In the genomic region with DNA sequence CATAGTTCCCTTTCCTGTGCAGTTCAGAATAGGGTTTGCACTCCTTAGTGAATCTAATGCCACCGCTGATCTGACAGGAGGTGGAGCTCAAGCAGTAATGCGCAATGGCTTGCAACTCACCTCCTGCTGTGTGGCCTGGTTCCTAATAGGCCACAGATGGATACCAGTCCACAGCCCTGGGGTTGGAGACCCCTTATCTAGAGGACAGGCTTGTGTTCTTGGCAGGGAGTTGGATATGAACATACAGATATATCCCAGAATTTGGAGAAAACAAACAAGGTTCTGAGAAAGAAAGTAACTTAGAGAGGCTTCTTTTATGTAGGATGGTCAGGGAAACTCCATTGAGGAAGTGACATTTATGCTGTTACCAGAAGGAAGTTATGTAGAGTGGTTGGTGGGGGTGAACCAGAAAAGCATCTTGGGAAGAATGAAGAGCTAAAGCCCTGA, we compare ENCODE assay signal across 11 cellular contexts. TPM values are rescaled to one million over a fixed set of nuclear protein-coding genes. Genes with fewer than 3 reads are reported as not detected.
DNase-seq lines count a peak whose midpoint lies in the region; ATAC-seq, FAIRE-seq and TF ChIP-seq lines count a peak whose summit lies in the region.
"Had no signal": no experiment of that assay in that cellular context is flagged by ENCODE, and none has a peak within 500 bp of the region (broad histone marks: within the 10 kb centered on the region; RNA-seq: fewer than 3 reads in every experiment).

No MANE protein-coding gene starts in this region.

- H3F3A ChIP-seq in neural progenitor cell (ENCODE audit: low read depth) = no peaks in the 10 kb centered on the region

- H3K4me1 Mint-ChIP-seq in neural progenitor cell (no peaks in the 10 kb centered on the region), mesothelial cell of epicardium (no peaks in the 10 kb centered on the region)

- DNase-seq in GM12891 (ENCODE audit: insufficient read length, low spot score) (no peak), UCSD-AML1 (lab: John Stamatoyannopoulos, UW; ENCODE audit: unreplicated experiment) (peak; percentile 15), neural progenitor cell (ENCODE audit: low spot score) (no peak), neuronal stem cell (ENCODE audit: low spot score) (no peak), mesothelial cell of epicardium (ENCODE audit: low spot score in 2 of 2, unreplicated experiment in 2 of 2) (no peak)
- DNase-seq: DMS79, IMR-90, NCI-H446 treated with DMSO at 0.1 percent for 48 hours had no signal

- H3K4me3 Mint-ChIP-seq in neural progenitor cell (no peak overlapping the region), mesothelial cell of epicardium (no peak overlapping the region)

- no peak for FAIRE-seq in GM12891 (lab: Jason Lieb, UNC)

- no peak overlapping the region for H2AK5ac ChIP-seq in neuronal stem cell (ENCODE audit: low read depth, low read length)

- no peak overlapping the region for H3K27ac Mint-ChIP-seq in neural progenitor cell
- no peak overlapping the region for H3K27ac Mint-ChIP-seq in mesothelial cell of epicardium

- no peaks in the 10 kb centered on the region for H3K79me1 ChIP-seq in neuronal stem cell (ENCODE audit: low read depth, low read length)

- H3K27me3 ChIP-seq in neural progenitor cell (no peaks in the 10 kb centered on the region), neuronal stem cell (ENCODE audit: control insufficient read depth in 3 of 3, insufficient read depth in 3 of 3, low read depth in 1 of 3, low read length in 3 of 3) (no peaks in the 10 kb centered on the region)
- H3K27me3 ChIP-seq: esophagus muscularis mucosa had no signal

- WGBS in neuronal stem cell (ENCODE audit: extremely low coverage in 2 of 2, insufficient read length in 2 of 2, insufficient replicate concordance in 1 of 2), 2 donors = no CpG with 5 or more reads among the region's 2 CpGs

- H2AFZ ChIP-seq in neural progenitor cell (replicated peaks) (peak overlapping the region; percentile 9), neuronal stem cell (ENCODE audit: low read length) (no peak overlapping the region)

- no peaks in the 10 kb centered on the region for H3K79me2 ChIP-seq in neural progenitor cell (ENCODE audit: low read depth)

- H2BK15ac ChIP-seq in neuronal stem cell (ENCODE audit: low read length) = no peak overlapping the region

- H3K4me1 ChIP-seq in neural progenitor cell (no peaks in the 10 kb centered on the region), neuronal stem cell (ENCODE audit: control insufficient read depth in 2 of 2, insufficient read depth in 1 of 2, low read depth in 1 of 2, low read length in 2 of 2) (peaks cover 0 to 1% of the 10 kb centered on the region in 2 donors)
- H3K4me1 ChIP-seq: esophagus muscularis mucosa had no signal

- no peaks in the 10 kb centered on the region for H3K9me3 Mint-ChIP-seq in neural progenitor cell
- peaks cover 5% of the 10 kb centered on the region for H3K9me3 Mint-ChIP-seq in mesothelial cell of epicardium

- H3K27me3 Mint-ChIP-seq in neural progenitor cell (ENCODE audit: insufficient read depth, low read depth) (no peaks in the 10 kb centered on the region), mesothelial cell of epicardium (ENCODE audit: low read depth) (no peaks in the 10 kb centered on the region)

- no peak overlapping the region for H3K14ac ChIP-seq in neuronal stem cell (ENCODE audit: low read length)

- no peak overlapping the region for H4K8ac ChIP-seq in neuronal stem cell (ENCODE audit: low read depth, low read length)

- no peaks in the 10 kb centered on the region for H4K20me1 ChIP-seq in neural progenitor cell (ENCODE audit: low read depth)

- no peak overlapping the region for H3K23ac ChIP-seq in neuronal stem cell (ENCODE audit: low read depth, low read length, poor library complexity)

- H3K4ac ChIP-seq in neuronal stem cell (ENCODE audit: low read length) = no peak overlapping the region

- ATAC-seq in HG03378 (IDR thresholded peaks at IDR 0.05; ENCODE audit: unreplicated experiment) (peak; percentile 32), GM19324 (IDR thresholded peaks at IDR 0.05; ENCODE audit: low FRiP score, unreplicated experiment) (no peak)

- no peak overlapping the region for H3K27ac ChIP-seq in neural progenitor cell
- H3K27ac ChIP-seq in neuronal stem cell (replicated peaks; ENCODE audit: low read length) = no peak overlapping the region
- H3K27ac ChIP-seq: esophagus muscularis mucosa had no signal

- no peak for TF ChIP-seq CTCF in neural progenitor cell (IDR thresholded peaks at IDR 0.05)
- TF ChIP-seq CTCF in mesothelial cell of epicardium (IDR thresholded peaks at IDR 0.05; ENCODE audit: unreplicated experiment) = no peak

- H2BK120ac ChIP-seq in neuronal stem cell (ENCODE audit: low read depth, low read length) = no peak overlapping the region

- no peak overlapping the region for H3K4me3 ChIP-seq in neural progenitor cell
- no peak overlapping the region for H3K4me3 ChIP-seq in neuronal stem cell (ENCODE audit: low read length in 2 of 2)
- H3K4me3 ChIP-seq: esophagus muscularis mucosa had no signal

- H3K9me3 ChIP-seq in neural progenitor cell (ENCODE audit: low read depth) = no peaks in the 10 kb centered on the region
- no peaks in the 10 kb centered on the region for H3K9me3 ChIP-seq in neuronal stem cell (replicated peaks in 1 of 2; ENCODE audit: control insufficient read depth in 2 of 2, insufficient read depth in 1 of 2, low read depth in 1 of 2, low read length in 2 of 2)
- H3K9me3 ChIP-seq: esophagus muscularis mucosa had no signal

- no peak overlapping the region for H2BK12ac ChIP-seq in neuronal stem cell (ENCODE audit: low read length)

- no peak overlapping the region for H4K91ac ChIP-seq in neuronal stem cell (ENCODE audit: low read depth, low read length, poor library complexity)

- no peak for TF ChIP-seq POLR2A in GM12891 (IDR thresholded peaks at IDR 0.05; ENCODE audit: low read depth, low read length)

- no peaks in the 10 kb centered on the region for H3K36me3 Mint-ChIP-seq in neural progenitor cell
- H3K36me3 Mint-ChIP-seq in mesothelial cell of epicardium = no peaks in the 10 kb centered on the region

- H3K9ac ChIP-seq in neural progenitor cell (no peak overlapping the region), neuronal stem cell (ENCODE audit: low read depth, low read length, poor library complexity) (no peak overlapping the region)

- H2BK5ac ChIP-seq in neuronal stem cell (ENCODE audit: low read length) = no peak overlapping the region

- H3K4me2 ChIP-seq in neural progenitor cell = no peak overlapping the region
- no peak overlapping the region for H3K4me2 ChIP-seq in neuronal stem cell (ENCODE audit: insufficient read depth, low read length, poor library complexity, severe bottlenecking)

- H3K36me3 ChIP-seq in neural progenitor cell (no peaks in the 10 kb centered on the region), neuronal stem cell (replicated peaks in 1 of 2; ENCODE audit: control insufficient read depth in 2 of 2, insufficient read depth in 2 of 2, low read length in 2 of 2) (no peaks in the 10 kb centered on the region)
- H3K36me3 ChIP-seq: esophagus muscularis mucosa had no signal

- H3K18ac ChIP-seq in neuronal stem cell (ENCODE audit: low read length) = no peak overlapping the region

TF ChIP-seq in GM12891, 5 proteins besides CTCF, POLR2A, EP300 and RAD21:
- peak; percentile 85 for TF ChIP-seq SPI1 (IDR thresholded peaks at IDR 0.05; ENCODE audit: low read depth, low read length)
- no peak for TF ChIP-seq PAX5 (IDR thresholded peaks at IDR 0.05; ENCODE audit: insufficient read depth, low read length, severe bottlenecking)

RNA-seq across cellular contexts. Expression of gene PTPRC, which starts 5.1 kb away (rescaled TPM):
- 55.1 TPM for polyA plus RNA-seq in GM12891 (2012; ENCODE audit: low read depth, missing spikeins)
- total RNA-seq in neural progenitor cell (ENCODE audit: low replicate concordance) = not detected in 2 replicates
- not detected for polyA plus RNA-seq in neuronal stem cell (2013, experiment 1 of 2)
- polyA plus RNA-seq in neuronal stem cell (2013, experiment 2 of 2) = not detected
- not detected in 3 replicates for total RNA-seq in mesothelial cell of epicardium
- total RNA-seq: IMR-90 had no signal
- polyA plus RNA-seq: IMR-90 had no signal
